15 cellular contexts compared by ENCODE assay signal in genomic region chr5:102863764-102864560, GRCh38.
DNase-seq lines count a peak whose midpoint lies in the region; ATAC-seq and TF ChIP-seq lines count a peak whose summit lies in the region.
"Had no signal": no experiment of that assay in that cellular context is flagged by ENCODE, and none has a peak within 500 bp of the region (broad histone marks: within the 10 kb centered on the region; RNA-seq: fewer than 3 reads in every experiment).

No MANE protein-coding gene starts in this region.

- TF ChIP-seq POLR2A in thyroid gland (IDR thresholded peaks at IDR 0.05) = no peak

- POLR2A ChIA-PET in HEK293T (lab: Yijun Ruan, JAX) = no interaction called here

- DNase-seq in NCI-H748 (lab: John Stamatoyannopoulos, UW; ENCODE audit: unreplicated experiment) (peak; percentile 40), NCI-H748 treated with DMSO at 0.1 percent for 48 hours (lab: John Stamatoyannopoulos, UW) (no peak), OCI-M1 (lab: John Stamatoyannopoulos, UW) (peak; percentile 9), left lung (no peak), thyroid gland (no peak), HEK293T (ENCODE audit: extremely low spot score) (no peak)
- no peak for DNase-seq in effector CD8-positive, alpha-beta T cell (lab: John Stamatoyannopoulos, UW)
- DNase-seq in stimulated activated CD4-positive, alpha-beta T cell treated with anti-CD3 and anti-CD28 coated beads, Interleukin-2, amount 100 ng/mL, for 48 hours = no peak
- DNase-seq: activated CD8-positive, alpha-beta memory T cell treated with anti-CD3 and anti-CD28 coated beads for 24 hours; activated gamma-delta T cell; Calu3; endodermal cell; left ventricle myocardium superior; SHP77 treated with DMSO at 0.1 percent for 48 hours; substantia nigra had no signal

- H3K4me3 ChIP-seq in left lung (no peak overlapping the region), thyroid gland (replicated peaks in 1 of 3) (no peak overlapping the region)

- intact Hi-C loops in left lung (cut with DNase I) (loop anchor here in 1 of 2 donors (10.0 kb wide), 1 partner anchor 79 kb away; no protein-coding TSS in a partner anchor), thyroid gland (cut with DNase I) (no loop called here)

- H3K27ac ChIP-seq in left lung = peak overlapping the region; percentile 37 to 83
- H3K27ac ChIP-seq in thyroid gland = peak overlapping the region; percentile 29 to 91 (median 39)

- H3K36me3 ChIP-seq in left lung (peaks cover 0 to 5% of the 10 kb centered on the region in 2 donors), thyroid gland (no peaks in the 10 kb centered on the region)

- ATAC-seq in left lung = no peak
- ATAC-seq: left ventricle myocardium superior had no signal

- peaks cover 0 to 5% of the 10 kb centered on the region in 2 donors for H3K27me3 ChIP-seq in left lung
- no peaks in the 10 kb centered on the region for H3K27me3 ChIP-seq in thyroid gland

- TF ChIP-seq CTCF in left lung (IDR thresholded peaks at IDR 0.05) (no peak), thyroid gland (IDR thresholded peaks at IDR 0.05) (no peak)

- H3K9me3 ChIP-seq in left lung (no peaks in the 10 kb centered on the region), thyroid gland (no peaks in the 10 kb centered on the region)

- CTCF ChIA-PET in HEK293T (lab: Yijun Ruan, JAX) = no interaction called here

- H3K4me1 ChIP-seq in left lung (peaks cover 8 to 37% of the 10 kb centered on the region in 2 donors), thyroid gland (peaks cover 10 to 26% of the 10 kb centered on the region in 2 donors)

TF ChIP-seq in HEK293T, 16 proteins besides CTCF, POLR2A, EP300 and RAD21:
- TF ChIP-seq ARNT (IDR thresholded peaks at IDR 0.05) = no peak
- no peak for TF ChIP-seq LEF1 (IDR thresholded peaks at IDR 0.05; ENCODE audit: borderline replicate concordance)
- TF ChIP-seq FOXK2 (IDR thresholded peaks at IDR 0.05) = no peak
- no peak for TF ChIP-seq ZNF384 (IDR thresholded peaks at IDR 0.05)

Comparison
In these comparisons a context has a peak if more than half of its experiments do, and no peak if none do; other contexts are left out.
1. DNase-seq: peak in NCI-H748 (single experiment) and OCI-M1 (single experiment); none in NCI-H748 treated with DMSO at 0.1 percent for 48 hours (single experiment), left lung (0 of 2), thyroid gland (0 of 2), effector CD8-positive, alpha-beta T cell (single experiment), stimulated activated CD4-positive, alpha-beta T cell treated with anti-CD3 and anti-CD28 coated beads, Interleukin-2, amount 100 ng/mL, for 48 hours (0 of 2) and HEK293T (single experiment).